Comparison of ENCODE assay signal across 1 cellular context in the genomic region with DNA sequence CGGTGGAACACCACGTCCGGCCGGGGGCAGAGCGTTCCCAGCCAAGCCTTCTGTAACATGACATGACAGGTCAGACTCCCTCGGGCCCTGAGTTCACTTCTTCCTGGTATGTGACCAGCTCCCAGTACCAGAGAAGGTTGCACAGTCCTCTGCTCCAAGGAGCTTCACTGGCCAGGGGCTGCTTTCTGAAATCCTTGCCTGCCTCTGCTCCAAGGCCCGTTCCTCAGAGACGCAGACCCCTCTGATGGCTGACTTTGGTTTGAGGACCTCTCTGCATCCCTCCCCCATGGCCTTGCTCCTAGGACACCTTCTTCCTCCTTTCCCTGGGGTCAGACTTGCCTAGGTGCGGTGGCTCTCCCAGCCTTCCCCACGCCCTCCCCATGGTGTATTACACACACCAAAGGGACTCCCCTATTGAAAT.
TF ChIP-seq lines count a peak whose summit lies in the region.

No MANE protein-coding gene starts in this region.

TF ChIP-seq in GM23338, 12 proteins besides CTCF, POLR2A, EP300 and RAD21 (continued from another document):
- TF ChIP-seq, protein P1, sequence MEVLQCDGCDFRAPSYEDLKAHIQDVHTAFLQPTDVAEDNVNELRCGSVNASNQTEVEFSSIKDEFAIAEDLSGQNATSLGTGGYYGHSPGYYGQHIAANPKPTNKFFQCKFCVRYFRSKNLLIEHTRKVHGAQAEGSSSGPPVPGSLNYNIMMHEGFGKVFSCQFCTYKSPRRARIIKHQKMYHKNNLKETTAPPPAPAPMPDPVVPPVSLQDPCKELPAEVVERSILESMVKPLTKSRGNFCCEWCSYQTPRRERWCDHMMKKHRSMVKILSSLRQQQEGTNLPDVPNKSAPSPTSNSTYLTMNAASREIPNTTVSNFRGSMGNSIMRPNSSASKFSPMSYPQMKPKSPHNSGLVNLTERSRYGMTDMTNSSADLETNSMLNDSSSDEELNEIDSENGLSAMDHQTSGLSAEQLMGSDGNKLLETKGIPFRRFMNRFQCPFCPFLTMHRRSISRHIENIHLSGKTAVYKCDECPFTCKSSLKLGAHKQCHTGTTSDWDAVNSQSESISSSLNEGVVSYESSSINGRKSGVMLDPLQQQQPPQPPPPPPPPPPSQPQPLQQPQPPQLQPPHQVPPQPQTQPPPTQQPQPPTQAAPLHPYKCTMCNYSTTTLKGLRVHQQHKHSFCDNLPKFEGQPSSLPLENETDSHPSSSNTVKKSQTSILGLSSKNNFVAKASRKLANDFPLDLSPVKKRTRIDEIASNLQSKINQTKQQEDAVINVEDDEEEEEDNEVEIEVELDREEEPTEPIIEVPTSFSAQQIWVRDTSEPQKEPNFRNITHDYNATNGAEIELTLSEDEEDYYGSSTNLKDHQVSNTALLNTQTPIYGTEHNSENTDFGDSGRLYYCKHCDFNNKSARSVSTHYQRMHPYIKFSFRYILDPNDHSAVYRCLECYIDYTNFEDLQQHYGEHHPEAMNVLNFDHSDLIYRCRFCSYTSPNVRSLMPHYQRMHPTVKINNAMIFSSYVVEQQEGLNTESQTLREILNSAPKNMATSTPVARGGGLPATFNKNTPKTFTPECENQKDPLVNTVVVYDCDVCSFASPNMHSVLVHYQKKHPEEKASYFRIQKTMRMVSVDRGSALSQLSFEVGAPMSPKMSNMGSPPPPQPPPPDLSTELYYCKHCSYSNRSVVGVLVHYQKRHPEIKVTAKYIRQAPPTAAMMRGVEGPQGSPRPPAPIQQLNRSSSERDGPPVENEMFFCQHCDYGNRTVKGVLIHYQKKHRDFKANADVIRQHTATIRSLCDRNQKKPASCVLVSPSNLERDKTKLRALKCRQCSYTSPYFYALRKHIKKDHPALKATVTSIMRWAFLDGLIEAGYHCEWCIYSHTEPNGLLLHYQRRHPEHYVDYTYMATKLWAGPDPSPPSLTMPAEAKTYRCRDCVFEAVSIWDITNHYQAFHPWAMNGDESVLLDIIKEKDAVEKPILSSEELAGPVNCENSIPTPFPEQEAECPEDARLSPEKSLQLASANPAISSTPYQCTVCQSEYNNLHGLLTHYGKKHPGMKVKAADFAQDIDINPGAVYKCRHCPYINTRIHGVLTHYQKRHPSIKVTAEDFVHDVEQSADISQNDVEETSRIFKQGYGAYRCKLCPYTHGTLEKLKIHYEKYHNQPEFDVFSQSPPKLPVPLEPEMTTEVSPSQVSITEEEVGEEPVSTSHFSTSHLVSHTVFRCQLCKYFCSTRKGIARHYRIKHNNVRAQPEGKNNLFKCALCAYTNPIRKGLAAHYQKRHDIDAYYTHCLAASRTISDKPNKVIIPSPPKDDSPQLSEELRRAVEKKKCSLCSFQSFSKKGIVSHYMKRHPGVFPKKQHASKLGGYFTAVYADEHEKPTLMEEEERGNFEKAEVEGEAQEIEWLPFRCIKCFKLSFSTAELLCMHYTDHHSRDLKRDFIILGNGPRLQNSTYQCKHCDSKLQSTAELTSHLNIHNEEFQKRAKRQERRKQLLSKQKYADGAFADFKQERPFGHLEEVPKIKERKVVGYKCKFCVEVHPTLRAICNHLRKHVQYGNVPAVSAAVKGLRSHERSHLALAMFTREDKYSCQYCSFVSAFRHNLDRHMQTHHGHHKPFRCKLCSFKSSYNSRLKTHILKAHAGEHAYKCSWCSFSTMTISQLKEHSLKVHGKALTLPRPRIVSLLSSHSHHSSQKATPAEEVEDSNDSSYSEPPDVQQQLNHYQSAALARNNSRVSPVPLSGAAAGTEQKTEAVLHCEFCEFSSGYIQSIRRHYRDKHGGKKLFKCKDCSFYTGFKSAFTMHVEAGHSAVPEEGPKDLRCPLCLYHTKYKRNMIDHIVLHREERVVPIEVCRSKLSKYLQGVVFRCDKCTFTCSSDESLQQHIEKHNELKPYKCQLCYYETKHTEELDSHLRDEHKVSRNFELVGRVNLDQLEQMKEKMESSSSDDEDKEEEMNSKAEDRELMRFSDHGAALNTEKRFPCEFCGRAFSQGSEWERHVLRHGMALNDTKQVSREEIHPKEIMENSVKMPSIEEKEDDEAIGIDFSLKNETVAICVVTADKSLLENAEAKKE (CRISPR knock-in tag; IDR thresholded peaks at IDR 0.05), result no peak
